In genomic region chr6:27414300-27414699, GRCh38 we compare ENCODE assay signal across 24 cellular contexts. TPM values are rescaled to one million over a fixed set of nuclear protein-coding genes. Genes with fewer than 3 reads are reported as not detected.
"Had no signal": no experiment of that assay in that cellular context is flagged by ENCODE, and none has a peak within 500 bp of the region (broad histone marks: within the 10 kb centered on the region; RNA-seq: fewer than 3 reads in every experiment).

No MANE protein-coding gene starts in this region.

- ATAC-seq: T-cell had no signal

- H3K27ac Mint-ChIP-seq: T-cell; T-helper 1 cell treated with Interleukin-12 subunit alpha and Interleukin-12 subunit beta and Interleukin-4 antibody, amounts not matched to agents 30 μg/mL and 1 μg/mL, for 36 hours had no signal

- H3K27me3 ChIP-seq: Peyer's patch, SJSA1 had no signal

- H3K9me3 Mint-ChIP-seq: T-cell had no signal

- H3K4me3 ChIP-seq: PC-9, Peyer's patch, SJSA1 had no signal

- H3K27ac ChIP-seq: KMS-11, PC-9, Peyer's patch, SJSA1 had no signal

- H3K4me1 Mint-ChIP-seq: T-cell had no signal

- H3K36me3 ChIP-seq: Peyer's patch, SJSA1 had no signal

- H3K4me3 Mint-ChIP-seq: T-cell; T-helper 1 cell treated with Interleukin-12 subunit alpha and Interleukin-12 subunit beta and Interleukin-4 antibody, amounts not matched to agents 30 μg/mL and 1 μg/mL, for 36 hours had no signal

- H3K9me3 ChIP-seq: Peyer's patch, SK-N-SH had no signal

- H3K36me3 Mint-ChIP-seq: T-cell had no signal

- H3K4me2 ChIP-seq: KMS-11, PC-9, SK-N-SH had no signal

- H3K4me1 ChIP-seq: Peyer's patch, SJSA1 had no signal

- H3K9ac ChIP-seq: KMS-11, SK-N-SH had no signal

- H2AFZ ChIP-seq: PC-9 had no signal

- DNase-seq: IMR-90; Kasumi-1; MM.1S; NCI-H1092 treated with DMSO at 0.1 percent for 48 hours; NCI-H1436; NCI-H187; NCI-H2029 treated with DMSO at 0.1 percent for 48 hours; NCI-H2227 treated with DMSO at 0.1 percent for 48 hours; NCI-H524; NCI-H526 treated with DMSO at 0.1 percent for 48 hours; NCI-H748 treated with DMSO at 0.1 percent for 48 hours; NK-92 treated with Interleukin-12 subunit alpha and Interleukin-12 subunit beta, amount 100 ng/mL, for 24 hours; PC-9; Peyer's patch; Right ventricle myocardium superior; RPMI8226; SIG-M5; SK-N-SH; SW 1271; T-cell had no signal

RNA-seq across cellular contexts. Expression of gene ZNF391, which starts 25.7 kb away (rescaled TPM):
- total RNA-seq: OCI-LY7 had no signal
